ENCODE assay signal across 8 cellular contexts in genomic region chr7:1666779-1667565, GRCh38. TPM values are rescaled to one million over a fixed set of nuclear protein-coding genes. Genes with fewer than 3 reads are reported as not detected.
DNase-seq lines count a peak whose midpoint lies in the region; ATAC-seq lines count a peak whose summit lies in the region.

No MANE protein-coding gene starts in this region.

- H3K9me3 Mint-ChIP-seq in activated naive CD8-positive, alpha-beta T cell treated with anti-CD3 and anti-CD28 coated beads, Interleukin-2, amount 10 ng/mL, durations not matched to agents 7 days and 5 days: no peaks in the 10 kb centered on the region
- H3K9me3 Mint-ChIP-seq in stimulated activated naive B cell treated with anti-CD40 and anti-IgM and Interleukin-4, amounts not matched to agents 10 μg/mL and 1 μg/mL and 100 μg/mL, for 72 hours: peaks cover 1 to 2% of the 10 kb centered on the region in 2 donors

- H3K27me3 Mint-ChIP-seq in activated naive CD8-positive, alpha-beta T cell treated with anti-CD3 and anti-CD28 coated beads, Interleukin-2, amount 10 ng/mL, durations not matched to agents 7 days and 5 days: peaks cover 43% of the 10 kb centered on the region
- H3K27me3 Mint-ChIP-seq in stimulated activated naive B cell treated with anti-CD40 and anti-IgM and Interleukin-4, amounts not matched to agents 10 μg/mL and 1 μg/mL and 100 μg/mL, for 72 hours: peaks cover 42 to 58% of the 10 kb centered on the region in 2 donors

- ATAC-seq in activated naive CD8-positive, alpha-beta T cell treated with anti-CD3 and anti-CD28 coated beads, Interleukin-2, amount 10 ng/mL, durations not matched to agents 7 days and 5 days (ENCODE audit: low read depth): no peak
- no peak for ATAC-seq in stimulated activated naive B cell treated with anti-CD40 and anti-IgM and Interleukin-4, amounts not matched to agents 10 μg/mL and 1 μg/mL and 100 μg/mL, for 72 hours (replicated peaks)
- ATAC-seq in HG02759 (IDR thresholded peaks at IDR 0.05; ENCODE audit: unreplicated experiment) (no peak), GM18519 (IDR thresholded peaks at IDR 0.05; ENCODE audit: low FRiP score, unreplicated experiment) (no peak)

- H3K36me3 Mint-ChIP-seq in activated naive CD8-positive, alpha-beta T cell treated with anti-CD3 and anti-CD28 coated beads, Interleukin-2, amount 10 ng/mL, durations not matched to agents 7 days and 5 days: no peaks in the 10 kb centered on the region
- H3K36me3 Mint-ChIP-seq in stimulated activated naive B cell treated with anti-CD40 and anti-IgM and Interleukin-4, amounts not matched to agents 10 μg/mL and 1 μg/mL and 100 μg/mL, for 72 hours: peaks cover 0 to 3% of the 10 kb centered on the region in 2 donors

- peaks cover 3% of the 10 kb centered on the region for H3K4me1 Mint-ChIP-seq in activated naive CD8-positive, alpha-beta T cell treated with anti-CD3 and anti-CD28 coated beads, Interleukin-2, amount 10 ng/mL, durations not matched to agents 7 days and 5 days
- H3K4me1 Mint-ChIP-seq in stimulated activated naive B cell treated with anti-CD40 and anti-IgM and Interleukin-4, amounts not matched to agents 10 μg/mL and 1 μg/mL and 100 μg/mL, for 72 hours: peaks cover 9 to 30% of the 10 kb centered on the region in 2 donors

- POLR2A ChIA-PET in activated naive CD8-positive, alpha-beta T cell treated with anti-CD3 and anti-CD28 coated beads, Interleukin-2, amount 10 ng/mL, durations not matched to agents 7 days and 5 days (lab: Charles Lee): no interaction called here

- H3K4me3 Mint-ChIP-seq in activated naive CD8-positive, alpha-beta T cell treated with anti-CD3 and anti-CD28 coated beads, Interleukin-2, amount 10 ng/mL, durations not matched to agents 7 days and 5 days: peak overlapping the region; percentile 13
- peak overlapping the region; percentile 81 to 90 for H3K4me3 Mint-ChIP-seq in stimulated activated naive B cell treated with anti-CD40 and anti-IgM and Interleukin-4, amounts not matched to agents 10 μg/mL and 1 μg/mL and 100 μg/mL, for 72 hours

- peak; percentile 75 for DNase-seq in DMS 273 (lab: John Stamatoyannopoulos, UW; ENCODE audit: unreplicated experiment)
- DNase-seq in DMS 273 treated with DMSO at 0.1 percent for 48 hours (lab: John Stamatoyannopoulos, UW): no peak
- DNase-seq in activated naive CD8-positive, alpha-beta T cell treated with anti-CD3 and anti-CD28 coated beads, Interleukin-2, amount 10 ng/mL, durations not matched to agents 7 days and 5 days: peak; percentile 46
- DNase-seq in iPS-NIHi11 (ENCODE audit: low spot score): peak; percentile 45
- DNase-seq in stimulated activated naive B cell treated with anti-CD40 and anti-IgM and Interleukin-4, amounts not matched to agents 10 μg/mL and 1 μg/mL and 100 μg/mL, for 72 hours: no peak
- DNase-seq in OCI-M1 (lab: John Stamatoyannopoulos, UW): no peak

- peak overlapping the region; percentile 42 for H3K27ac Mint-ChIP-seq in activated naive CD8-positive, alpha-beta T cell treated with anti-CD3 and anti-CD28 coated beads, Interleukin-2, amount 10 ng/mL, durations not matched to agents 7 days and 5 days
- peak overlapping the region; percentile 74 for H3K27ac Mint-ChIP-seq in stimulated activated naive B cell treated with anti-CD40 and anti-IgM and Interleukin-4, amounts not matched to agents 10 μg/mL and 1 μg/mL and 100 μg/mL, for 72 hours

RNA-seq across cellular contexts. Expression of gene ELFN1, which starts 3.1 kb away (rescaled TPM):
- total RNA-seq in activated naive CD8-positive, alpha-beta T cell treated with anti-CD3 and anti-CD28 coated beads, Interleukin-2, amount 10 ng/mL, durations not matched to agents 7 days and 5 days: not detected

Comparison
In these comparisons a context has a peak if more than half of its experiments do, and no peak if none do; other contexts are left out.
1. DNase-seq: peak in DMS 273 (single experiment), activated naive CD8-positive, alpha-beta T cell treated with anti-CD3 and anti-CD28 coated beads, Interleukin-2, amount 10 ng/mL, durations not matched to agents 7 days and 5 days (single experiment) and iPS-NIHi11 (single experiment); none in DMS 273 treated with DMSO at 0.1 percent for 48 hours (single experiment), stimulated activated naive B cell treated with anti-CD40 and anti-IgM and Interleukin-4, amounts not matched to agents 10 μg/mL and 1 μg/mL and 100 μg/mL, for 72 hours (single experiment) and OCI-M1 (single experiment).